In genomic region chr3:188518835-188519452, GRCh38 we compare ENCODE assay signal across 1 cellular context.
TF ChIP-seq lines count a peak whose summit lies in the region.

No MANE protein-coding gene starts in this region.

TF ChIP-seq in HepG2, 621 proteins besides CTCF, POLR2A, EP300 and RAD21 (continued from another document and continues in another):
- TF ChIP-seq ZHX2 (IDR thresholded peaks at IDR 0.05; ENCODE audit: low read depth) (no peak), ZHX2 (CRISPR knock-in tag; IDR thresholded peaks at IDR 0.05; ENCODE audit: borderline replicate concordance) (no peak), BCL6 (CRISPR knock-in tag; IDR thresholded peaks at IDR 0.05) (peak; percentile 82), EHMT2 (IDR thresholded peaks at IDR 0.05; ENCODE audit: borderline replicate concordance, low read depth, low read length) (peak; percentile 70; the same call in 1 of the 2 replicates), ZNF501 (CRISPR knock-in tag; IDR thresholded peaks at IDR 0.05) (no peak), ZBTB14 (CRISPR knock-in tag; IDR thresholded peaks at IDR 0.05) (no peak), ZNF451 (CRISPR knock-in tag; IDR thresholded peaks at IDR 0.05) (no peak), AGO1 (IDR thresholded peaks at IDR 0.05; ENCODE audit: low read depth, low read length, poor library complexity, severe bottlenecking) (no peak), FOXK1 (CRISPR knock-in tag; IDR thresholded peaks at IDR 0.05; ENCODE audit: borderline replicate concordance, low read depth) (0 out of 2 replicates have a peak, but pooled peaks have one; percentile 48), MIXL1 (CRISPR knock-in tag; IDR thresholded peaks at IDR 0.05) (peak; percentile 77; the same call in 1 of the 2 replicates), TSC22D2 (CRISPR knock-in tag; IDR thresholded peaks at IDR 0.05; ENCODE audit: borderline replicate concordance) (no peak), HNRNPLL (IDR thresholded peaks at IDR 0.05; ENCODE audit: low read depth, low read length, poor library complexity, severe bottlenecking) (no peak), SOX13 (IDR thresholded peaks at IDR 0.05) (no peak), SOX13 (CRISPR knock-in tag; conservative IDR thresholded peaks at IDR 0.05 in 1 of 2, IDR thresholded peaks at IDR 0.05 in 1 of 2) (peak in 1 of 2 experiments; percentile 67; a peak in 2 of 4 replicates), NFYC (CRISPR knock-in tag; IDR thresholded peaks at IDR 0.05) (no peak), ATF7 (IDR thresholded peaks at IDR 0.05) (no peak), ATF7 (CRISPR knock-in tag; IDR thresholded peaks at IDR 0.05) (no peak), LCORL (IDR thresholded peaks at IDR 0.05) (no peak), LCORL (CRISPR knock-in tag; IDR thresholded peaks at IDR 0.05) (peak; percentile 90), NCOR1 (IDR thresholded peaks at IDR 0.05; ENCODE audit: borderline replicate concordance, low read length) (peak; percentile 77; the same call in 1 of the 2 replicates), ZNF12 (CRISPR knock-in tag; IDR thresholded peaks at IDR 0.05) (peak; percentile 67; the same call in 1 of the 2 replicates), ATF2 (CRISPR knock-in tag; IDR thresholded peaks at IDR 0.05) (peak; percentile 69; the same call in 1 of the 2 replicates), HDAC1 (CRISPR knock-in tag; IDR thresholded peaks at IDR 0.05) (peak; percentile 46; the same call in 1 of the 2 replicates), THAP11 (CRISPR knock-in tag; IDR thresholded peaks at IDR 0.05) (no peak), MAFK (conservative IDR thresholded peaks at IDR 0.05 in 1 of 2, IDR thresholded peaks at IDR 0.05 in 1 of 2; ENCODE audit: low read length in 2 of 2) (no peak), ONECUT2 (CRISPR knock-in tag; IDR thresholded peaks at IDR 0.05) (peak; percentile 77), SATB2 (CRISPR knock-in tag; IDR thresholded peaks at IDR 0.05) (no peak), IRX3 (CRISPR knock-in tag; IDR thresholded peaks at IDR 0.05; ENCODE audit: borderline replicate concordance, low read depth) (no peak), ZNF556 (CRISPR knock-in tag; IDR thresholded peaks at IDR 0.05; ENCODE audit: borderline replicate concordance) (no peak), PITX1 (CRISPR knock-in tag; IDR thresholded peaks at IDR 0.05) (no peak), RELA (CRISPR knock-in tag; IDR thresholded peaks at IDR 0.05) (no peak), ELF3 (CRISPR knock-in tag; IDR thresholded peaks at IDR 0.05) (peak; percentile 70; the same call in 1 of the 2 replicates), MXD3 (CRISPR knock-in tag; IDR thresholded peaks at IDR 0.05) (no peak), ZSCAN31 (CRISPR knock-in tag; IDR thresholded peaks at IDR 0.05; ENCODE audit: low read depth) (no peak)
- TF ChIP-seq, protein P1, sequence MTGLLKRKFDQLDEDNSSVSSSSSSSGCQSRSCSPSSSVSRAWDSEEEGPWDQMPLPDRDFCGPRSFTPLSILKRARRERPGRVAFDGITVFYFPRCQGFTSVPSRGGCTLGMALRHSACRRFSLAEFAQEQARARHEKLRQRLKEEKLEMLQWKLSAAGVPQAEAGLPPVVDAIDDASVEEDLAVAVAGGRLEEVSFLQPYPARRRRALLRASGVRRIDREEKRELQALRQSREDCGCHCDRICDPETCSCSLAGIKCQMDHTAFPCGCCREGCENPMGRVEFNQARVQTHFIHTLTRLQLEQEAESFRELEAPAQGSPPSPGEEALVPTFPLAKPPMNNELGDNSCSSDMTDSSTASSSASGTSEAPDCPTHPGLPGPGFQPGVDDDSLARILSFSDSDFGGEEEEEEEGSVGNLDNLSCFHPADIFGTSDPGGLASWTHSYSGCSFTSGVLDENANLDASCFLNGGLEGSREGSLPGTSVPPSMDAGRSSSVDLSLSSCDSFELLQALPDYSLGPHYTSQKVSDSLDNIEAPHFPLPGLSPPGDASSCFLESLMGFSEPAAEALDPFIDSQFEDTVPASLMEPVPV (CRISPR knock-in tag; IDR thresholded peaks at IDR 0.05): no peak
- TF ChIP-seq, protein P2, sequence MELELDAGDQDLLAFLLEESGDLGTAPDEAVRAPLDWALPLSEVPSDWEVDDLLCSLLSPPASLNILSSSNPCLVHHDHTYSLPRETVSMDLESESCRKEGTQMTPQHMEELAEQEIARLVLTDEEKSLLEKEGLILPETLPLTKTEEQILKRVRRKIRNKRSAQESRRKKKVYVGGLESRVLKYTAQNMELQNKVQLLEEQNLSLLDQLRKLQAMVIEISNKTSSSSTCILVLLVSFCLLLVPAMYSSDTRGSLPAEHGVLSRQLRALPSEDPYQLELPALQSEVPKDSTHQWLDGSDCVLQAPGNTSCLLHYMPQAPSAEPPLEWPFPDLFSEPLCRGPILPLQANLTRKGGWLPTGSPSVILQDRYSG (CRISPR knock-in tag; IDR thresholded peaks at IDR 0.05): no peak
- TF ChIP-seq, protein P3, sequence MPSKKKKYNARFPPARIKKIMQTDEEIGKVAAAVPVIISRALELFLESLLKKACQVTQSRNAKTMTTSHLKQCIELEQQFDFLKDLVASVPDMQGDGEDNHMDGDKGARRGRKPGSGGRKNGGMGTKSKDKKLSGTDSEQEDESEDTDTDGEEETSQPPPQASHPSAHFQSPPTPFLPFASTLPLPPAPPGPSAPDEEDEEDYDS (CRISPR knock-in tag; IDR thresholded peaks at IDR 0.05): no peak
- TF ChIP-seq, protein P4, sequence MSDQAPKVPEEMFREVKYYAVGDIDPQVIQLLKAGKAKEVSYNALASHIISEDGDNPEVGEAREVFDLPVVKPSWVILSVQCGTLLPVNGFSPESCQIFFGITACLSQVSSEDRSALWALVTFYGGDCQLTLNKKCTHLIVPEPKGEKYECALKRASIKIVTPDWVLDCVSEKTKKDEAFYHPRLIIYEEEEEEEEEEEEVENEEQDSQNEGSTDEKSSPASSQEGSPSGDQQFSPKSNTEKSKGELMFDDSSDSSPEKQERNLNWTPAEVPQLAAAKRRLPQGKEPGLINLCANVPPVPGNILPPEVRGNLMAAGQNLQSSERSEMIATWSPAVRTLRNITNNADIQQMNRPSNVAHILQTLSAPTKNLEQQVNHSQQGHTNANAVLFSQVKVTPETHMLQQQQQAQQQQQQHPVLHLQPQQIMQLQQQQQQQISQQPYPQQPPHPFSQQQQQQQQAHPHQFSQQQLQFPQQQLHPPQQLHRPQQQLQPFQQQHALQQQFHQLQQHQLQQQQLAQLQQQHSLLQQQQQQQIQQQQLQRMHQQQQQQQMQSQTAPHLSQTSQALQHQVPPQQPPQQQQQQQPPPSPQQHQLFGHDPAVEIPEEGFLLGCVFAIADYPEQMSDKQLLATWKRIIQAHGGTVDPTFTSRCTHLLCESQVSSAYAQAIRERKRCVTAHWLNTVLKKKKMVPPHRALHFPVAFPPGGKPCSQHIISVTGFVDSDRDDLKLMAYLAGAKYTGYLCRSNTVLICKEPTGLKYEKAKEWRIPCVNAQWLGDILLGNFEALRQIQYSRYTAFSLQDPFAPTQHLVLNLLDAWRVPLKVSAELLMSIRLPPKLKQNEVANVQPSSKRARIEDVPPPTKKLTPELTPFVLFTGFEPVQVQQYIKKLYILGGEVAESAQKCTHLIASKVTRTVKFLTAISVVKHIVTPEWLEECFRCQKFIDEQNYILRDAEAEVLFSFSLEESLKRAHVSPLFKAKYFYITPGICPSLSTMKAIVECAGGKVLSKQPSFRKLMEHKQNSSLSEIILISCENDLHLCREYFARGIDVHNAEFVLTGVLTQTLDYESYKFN (CRISPR knock-in tag; conservative IDR thresholded peaks at IDR 0.05): peak; percentile 84
- TF ChIP-seq, protein P5, sequence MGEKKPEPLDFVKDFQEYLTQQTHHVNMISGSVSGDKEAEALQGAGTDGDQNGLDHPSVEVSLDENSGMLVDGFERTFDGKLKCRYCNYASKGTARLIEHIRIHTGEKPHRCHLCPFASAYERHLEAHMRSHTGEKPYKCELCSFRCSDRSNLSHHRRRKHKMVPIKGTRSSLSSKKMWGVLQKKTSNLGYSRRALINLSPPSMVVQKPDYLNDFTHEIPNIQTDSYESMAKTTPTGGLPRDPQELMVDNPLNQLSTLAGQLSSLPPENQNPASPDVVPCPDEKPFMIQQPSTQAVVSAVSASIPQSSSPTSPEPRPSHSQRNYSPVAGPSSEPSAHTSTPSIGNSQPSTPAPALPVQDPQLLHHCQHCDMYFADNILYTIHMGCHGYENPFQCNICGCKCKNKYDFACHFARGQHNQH (CRISPR knock-in tag; IDR thresholded peaks at IDR 0.05): no peak
- TF ChIP-seq, protein P6, sequence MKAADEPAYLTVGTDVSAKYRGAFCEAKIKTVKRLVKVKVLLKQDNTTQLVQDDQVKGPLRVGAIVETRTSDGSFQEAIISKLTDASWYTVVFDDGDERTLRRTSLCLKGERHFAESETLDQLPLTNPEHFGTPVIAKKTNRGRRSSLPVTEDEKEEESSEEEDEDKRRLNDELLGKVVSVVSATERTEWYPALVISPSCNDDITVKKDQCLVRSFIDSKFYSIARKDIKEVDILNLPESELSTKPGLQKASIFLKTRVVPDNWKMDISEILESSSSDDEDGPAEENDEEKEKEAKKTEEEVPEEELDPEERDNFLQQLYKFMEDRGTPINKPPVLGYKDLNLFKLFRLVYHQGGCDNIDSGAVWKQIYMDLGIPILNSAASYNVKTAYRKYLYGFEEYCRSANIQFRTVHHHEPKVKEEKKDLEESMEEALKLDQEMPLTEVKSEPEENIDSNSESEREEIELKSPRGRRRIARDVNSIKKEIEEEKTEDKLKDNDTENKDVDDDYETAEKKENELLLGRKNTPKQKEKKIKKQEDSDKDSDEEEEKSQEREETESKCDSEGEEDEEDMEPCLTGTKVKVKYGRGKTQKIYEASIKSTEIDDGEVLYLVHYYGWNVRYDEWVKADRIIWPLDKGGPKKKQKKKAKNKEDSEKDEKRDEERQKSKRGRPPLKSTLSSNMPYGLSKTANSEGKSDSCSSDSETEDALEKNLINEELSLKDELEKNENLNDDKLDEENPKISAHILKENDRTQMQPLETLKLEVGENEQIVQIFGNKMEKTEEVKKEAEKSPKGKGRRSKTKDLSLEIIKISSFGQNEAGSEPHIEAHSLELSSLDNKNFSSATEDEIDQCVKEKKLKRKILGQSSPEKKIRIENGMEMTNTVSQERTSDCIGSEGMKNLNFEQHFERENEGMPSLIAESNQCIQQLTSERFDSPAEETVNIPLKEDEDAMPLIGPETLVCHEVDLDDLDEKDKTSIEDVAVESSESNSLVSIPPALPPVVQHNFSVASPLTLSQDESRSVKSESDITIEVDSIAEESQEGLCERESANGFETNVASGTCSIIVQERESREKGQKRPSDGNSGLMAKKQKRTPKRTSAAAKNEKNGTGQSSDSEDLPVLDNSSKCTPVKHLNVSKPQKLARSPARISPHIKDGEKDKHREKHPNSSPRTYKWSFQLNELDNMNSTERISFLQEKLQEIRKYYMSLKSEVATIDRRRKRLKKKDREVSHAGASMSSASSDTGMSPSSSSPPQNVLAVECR (CRISPR knock-in tag; IDR thresholded peaks at IDR 0.05; ENCODE audit: borderline replicate concordance): no peak; the same call in 1 of the 2 replicates
